ENCODE assay signal across 12 cellular contexts in genomic region chr3:105807146-105807545, GRCh38.
DNase-seq lines count a peak whose midpoint lies in the region; ATAC-seq and TF ChIP-seq lines count a peak whose summit lies in the region.
"Had no signal": no experiment of that assay in that cellular context is flagged by ENCODE, and none has a peak within 500 bp of the region (broad histone marks: within the 10 kb centered on the region; RNA-seq: fewer than 3 reads in every experiment).

No MANE protein-coding gene starts in this region.

- 97% methylated on average over 4 of the region's 4 CpGs for WGBS in mammary epithelial cell (ENCODE audit: low coverage, missing lambda C conversion rate)
- no CpG with 5 or more reads among the region's 4 CpGs for WGBS in trophoblast cell (ENCODE audit: extremely low coverage, insufficient coverage, insufficient read length)

- H3K79me2 ChIP-seq in mammary epithelial cell (ENCODE audit: insufficient read depth, low read length) (peaks cover 10% of the 10 kb centered on the region), Karpas-422 (ENCODE audit: low read length) (peaks cover 87% of the 10 kb centered on the region), trophoblast cell (ENCODE audit: control insufficient read depth, insufficient read depth, low read length, poor library complexity) (no peaks in the 10 kb centered on the region)

- H3K36me3 ChIP-seq in mammary epithelial cell (ENCODE audit: insufficient read depth, low read length) = no peaks in the 10 kb centered on the region
- 0 out of 2 replicates have a peak, but pooled peaks cover 3% of the 10 kb centered on the region for H3K36me3 ChIP-seq in Karpas-422 (ENCODE audit: insufficient read depth, low read length)
- H3K36me3 ChIP-seq in trophoblast cell (ENCODE audit: control insufficient read depth in 1 of 2, insufficient read depth in 2 of 2, low read length in 2 of 2) = peaks cover 0 to under 1% of the 10 kb centered on the region in 2 experiments

- H3K4me3 ChIP-seq in mammary epithelial cell (replicated peaks in 1 of 3; ENCODE audit: insufficient read depth in 1 of 3, low read depth in 2 of 3, low read length in 3 of 3) (no peak overlapping the region), Karpas-422 (ENCODE audit: low read length) (no peak overlapping the region), trophoblast cell (ENCODE audit: low read depth, low read length) (no peak overlapping the region)

- H2BK5ac ChIP-seq in trophoblast cell (ENCODE audit: low read depth, low read length, poor library complexity) = no peak overlapping the region

- intact Hi-C loops in MCF 10A (cut with micrococcal nuclease) = no loop called here
- intact Hi-C loops in mammary epithelial cell (cut with micrococcal nuclease) = no loop called here
- intact Hi-C loops in activated T-helper 2 cell treated with anti-CD3 and anti-CD28 coated beads, Interferon-gamma antibody, Interleukin-2, Interleukin-4, amounts not matched to agents 10 μg/mL and 5 μg/mL and 100 μg/mL, durations not matched to agents 14 hours and 24 hours and 36 hours (cut with micrococcal nuclease) = loop anchor here (2.0 to 5.0 kb wide), 3 partner anchors 54 to 205 kb away; no protein-coding TSS in a partner anchor

- TF ChIP-seq CTCF in MCF 10A (IDR thresholded peaks at IDR 0.05; ENCODE audit: unreplicated experiment) = no peak
- TF ChIP-seq CTCF in mammary epithelial cell (conservative IDR thresholded peaks at IDR 0.05 in 1 of 2, IDR thresholded peaks at IDR 0.05 in 1 of 2; ENCODE audit: extremely low read depth in 1 of 2, insufficient read depth in 1 of 2, low read depth in 1 of 2, low read length in 2 of 2) = no peak

- H3K79me1 ChIP-seq in trophoblast cell (ENCODE audit: low read length) = no peaks in the 10 kb centered on the region

- H3K14ac ChIP-seq in trophoblast cell (ENCODE audit: low read length) = no peak overlapping the region

- in situ Hi-C loops in mammary epithelial cell (cut with MboI; ENCODE audit: low sequenced_read_pairs in 2 of 2) = no loop called here

- H3K4me3 Mint-ChIP-seq in MCF 10A (ENCODE audit: unreplicated experiment) = no peak overlapping the region
- H3K4me3 Mint-ChIP-seq in activated T-helper 2 cell treated with anti-CD3 and anti-CD28 coated beads, Interferon-gamma antibody, Interleukin-2, Interleukin-4, amounts not matched to agents 10 μg/mL and 5 μg/mL and 100 μg/mL, durations not matched to agents 14 hours and 24 hours and 36 hours (ENCODE audit: low read depth) = no peak overlapping the region
- H3K4me3 Mint-ChIP-seq: CD14-positive monocyte had no signal

- no peak overlapping the region for H4K8ac ChIP-seq in trophoblast cell (ENCODE audit: low read depth, low read length)

- no peak overlapping the region for H2AFZ ChIP-seq in mammary epithelial cell (ENCODE audit: low read depth, low read length)
- no peak overlapping the region for H2AFZ ChIP-seq in Karpas-422 (ENCODE audit: low read length)
- H2AFZ ChIP-seq in trophoblast cell (ENCODE audit: insufficient read depth, low read length, poor library complexity) = no peak overlapping the region

- no peaks in the 10 kb centered on the region for H3K9me2 ChIP-seq in Karpas-422 (replicated peaks; ENCODE audit: insufficient read depth, low read length)

- no peak overlapping the region for H3K27ac Mint-ChIP-seq in MCF 10A (ENCODE audit: low read depth, unreplicated experiment)
- H3K27ac Mint-ChIP-seq in activated T-helper 2 cell treated with anti-CD3 and anti-CD28 coated beads, Interferon-gamma antibody, Interleukin-2, Interleukin-4, amounts not matched to agents 10 μg/mL and 5 μg/mL and 100 μg/mL, durations not matched to agents 14 hours and 24 hours and 36 hours = peak overlapping the region; percentile 28

- H3K27ac ChIP-seq in mammary epithelial cell (ENCODE audit: insufficient read depth, low read depth, low read length) (no peak overlapping the region), Karpas-422 (ENCODE audit: low read length) (peak overlapping the region; percentile 96), trophoblast cell (ENCODE audit: low read depth, low read length) (no peak overlapping the region)

- dilution Hi-C loops in mammary epithelial cell (cut with HindIII; ENCODE audit: low sequenced_read_pairs) = no loop called here

- no peak overlapping the region for H3K4me2 ChIP-seq in mammary epithelial cell (ENCODE audit: insufficient read depth, low read depth, low read length)
- H3K4me2 ChIP-seq in Karpas-422 (ENCODE audit: low read depth, low read length, poor library complexity, severe bottlenecking) = no peak overlapping the region
- no peak overlapping the region for H3K4me2 ChIP-seq in trophoblast cell (ENCODE audit: low read length)

- peak; percentile 43 for DNase-seq in MCF 10A (ENCODE audit: unreplicated experiment)
- no peak for DNase-seq in mammary epithelial cell
- no peak for DNase-seq in Karpas-422
- DNase-seq in activated T-helper 2 cell treated with anti-CD3 and anti-CD28 coated beads, Interferon-gamma antibody, Interleukin-2, Interleukin-4, amounts not matched to agents 10 μg/mL and 5 μg/mL and 100 μg/mL, durations not matched to agents 14 hours and 24 hours and 36 hours (ENCODE audit: low spot score) = no peak
- DNase-seq in trophoblast cell = peak; percentile 72 to 78
- DNase-seq in NCI-H748 (lab: John Stamatoyannopoulos, UW; ENCODE audit: unreplicated experiment) = no peak
- DNase-seq: DMS79, NCI-H1694 treated with DMSO at 0.1 percent for 48 hours, NCI-H510A, NCI-H774 had no signal

- peaks cover 11% of the 10 kb centered on the region for H3K4me1 ChIP-seq in mammary epithelial cell (ENCODE audit: insufficient read depth, low read length)
- peaks cover 93% of the 10 kb centered on the region for H3K4me1 ChIP-seq in Karpas-422 (ENCODE audit: low read length)
- H3K4me1 ChIP-seq in trophoblast cell (ENCODE audit: control insufficient read depth in 1 of 2, insufficient read depth in 2 of 2, low read length in 2 of 2) = no peaks in the 10 kb centered on the region

- peaks cover 20% of the 10 kb centered on the region for H3K4me1 Mint-ChIP-seq in MCF 10A (ENCODE audit: insufficient read depth, unreplicated experiment)
- H3K4me1 Mint-ChIP-seq in activated T-helper 2 cell treated with anti-CD3 and anti-CD28 coated beads, Interferon-gamma antibody, Interleukin-2, Interleukin-4, amounts not matched to agents 10 μg/mL and 5 μg/mL and 100 μg/mL, durations not matched to agents 14 hours and 24 hours and 36 hours (ENCODE audit: low read depth) = peaks cover 63% of the 10 kb centered on the region

- no peak for ATAC-seq in HG02678 (IDR thresholded peaks at IDR 0.05; ENCODE audit: unreplicated experiment)

- H4K91ac ChIP-seq in trophoblast cell (ENCODE audit: low read depth, low read length) = no peak overlapping the region

- no peaks in the 10 kb centered on the region for H4K20me1 ChIP-seq in mammary epithelial cell (ENCODE audit: insufficient read depth, low read length)
- H4K20me1 ChIP-seq in Karpas-422 (ENCODE audit: insufficient read depth, low read depth, low read length) = no peaks in the 10 kb centered on the region

- H3K4ac ChIP-seq in trophoblast cell (ENCODE audit: low read depth, low read length) = no peak overlapping the region

- H3K18ac ChIP-seq in trophoblast cell (ENCODE audit: low read length) = no peak overlapping the region

- H2BK120ac ChIP-seq in trophoblast cell (ENCODE audit: insufficient read depth, low read length, poor library complexity) = no peak overlapping the region

- POLR2A ChIA-PET in MCF 10A (lab: Yijun Ruan, JAX) = no interaction called here

- no TSS peak for BruUV-seq in MCF 10A (replicated peaks; lab: Mats Ljungman, UMichigan)
- no TSS peak for BruUV-seq in mammary epithelial cell (replicated peaks; lab: Mats Ljungman, UMichigan)

- H2BK12ac ChIP-seq in trophoblast cell (ENCODE audit: low read length) = no peak overlapping the region

- H3K9me3 Mint-ChIP-seq in MCF 10A (ENCODE audit: unreplicated experiment) = no peaks in the 10 kb centered on the region
- no peaks in the 10 kb centered on the region for H3K9me3 Mint-ChIP-seq in activated T-helper 2 cell treated with anti-CD3 and anti-CD28 coated beads, Interferon-gamma antibody, Interleukin-2, Interleukin-4, amounts not matched to agents 10 μg/mL and 5 μg/mL and 100 μg/mL, durations not matched to agents 14 hours and 24 hours and 36 hours
- H3K9me3 Mint-ChIP-seq: CD14-positive monocyte had no signal

- CTCF ChIA-PET in MCF 10A (lab: Yijun Ruan, JAX) (interaction anchor here (0.7 kb wide), 1 partner anchor 34 kb away, joined by 3 read pairs; no protein-coding TSS in a partner anchor), mammary epithelial cell (lab: Charles Lee; ENCODE audit: low non-redundant PET) (no interaction called here)

- no peaks in the 10 kb centered on the region for H3K9me3 ChIP-seq in mammary epithelial cell (replicated peaks; ENCODE audit: insufficient read depth, low read length)
- H3K9me3 ChIP-seq in Karpas-422 (ENCODE audit: low read length) = no peaks in the 10 kb centered on the region
- H3K9me3 ChIP-seq in trophoblast cell (ENCODE audit: insufficient read depth, low read depth, low read length) = no peaks in the 10 kb centered on the region

- H3K36me3 Mint-ChIP-seq in MCF 10A (ENCODE audit: insufficient read depth, unreplicated experiment) = peaks cover 6% of the 10 kb centered on the region
- peaks cover 54% of the 10 kb centered on the region for H3K36me3 Mint-ChIP-seq in activated T-helper 2 cell treated with anti-CD3 and anti-CD28 coated beads, Interferon-gamma antibody, Interleukin-2, Interleukin-4, amounts not matched to agents 10 μg/mL and 5 μg/mL and 100 μg/mL, durations not matched to agents 14 hours and 24 hours and 36 hours (ENCODE audit: low read depth)

- H3K9ac ChIP-seq in mammary epithelial cell (ENCODE audit: insufficient read depth, low read length) = no peak overlapping the region
- no peak overlapping the region for H3K9ac ChIP-seq in Karpas-422 (ENCODE audit: low read length)
- no peak overlapping the region for H3K9ac ChIP-seq in trophoblast cell (ENCODE audit: low read length)

- H3K23ac ChIP-seq in trophoblast cell (ENCODE audit: low read length) = no peak overlapping the region

- H2AK5ac ChIP-seq in trophoblast cell (ENCODE audit: low read length) = no peak overlapping the region

- no peaks in the 10 kb centered on the region for H3K27me3 ChIP-seq in mammary epithelial cell (ENCODE audit: insufficient read depth, low read length)
- H3K27me3 ChIP-seq in Karpas-422 (ENCODE audit: low read length) = no peaks in the 10 kb centered on the region
- no peaks in the 10 kb centered on the region for H3K27me3 ChIP-seq in trophoblast cell (ENCODE audit: insufficient read depth, low read length)

- no peak overlapping the region for H4K12ac ChIP-seq in trophoblast cell (ENCODE audit: low read depth, low read length)

- no peaks in the 10 kb centered on the region for H3K27me3 Mint-ChIP-seq in MCF 10A (ENCODE audit: insufficient read depth, unreplicated experiment)
- no peaks in the 10 kb centered on the region for H3K27me3 Mint-ChIP-seq in activated T-helper 2 cell treated with anti-CD3 and anti-CD28 coated beads, Interferon-gamma antibody, Interleukin-2, Interleukin-4, amounts not matched to agents 10 μg/mL and 5 μg/mL and 100 μg/mL, durations not matched to agents 14 hours and 24 hours and 36 hours (ENCODE audit: low read depth)

Comparison
In these comparisons a context has a peak if more than half of its experiments do, and no peak if none do; other contexts are left out.
1. DNase-seq: peak in MCF 10A (single experiment) and trophoblast cell (2 of 2); none in mammary epithelial cell (single experiment), Karpas-422 (single experiment), activated T-helper 2 cell treated with anti-CD3 and anti-CD28 coated beads, Interferon-gamma antibody, Interleukin-2, Interleukin-4, amounts not matched to agents 10 μg/mL and 5 μg/mL and 100 μg/mL, durations not matched to agents 14 hours and 24 hours and 36 hours (single experiment) and NCI-H748 (single experiment).